8 cellular contexts compared by ENCODE assay signal in the genomic region with DNA sequence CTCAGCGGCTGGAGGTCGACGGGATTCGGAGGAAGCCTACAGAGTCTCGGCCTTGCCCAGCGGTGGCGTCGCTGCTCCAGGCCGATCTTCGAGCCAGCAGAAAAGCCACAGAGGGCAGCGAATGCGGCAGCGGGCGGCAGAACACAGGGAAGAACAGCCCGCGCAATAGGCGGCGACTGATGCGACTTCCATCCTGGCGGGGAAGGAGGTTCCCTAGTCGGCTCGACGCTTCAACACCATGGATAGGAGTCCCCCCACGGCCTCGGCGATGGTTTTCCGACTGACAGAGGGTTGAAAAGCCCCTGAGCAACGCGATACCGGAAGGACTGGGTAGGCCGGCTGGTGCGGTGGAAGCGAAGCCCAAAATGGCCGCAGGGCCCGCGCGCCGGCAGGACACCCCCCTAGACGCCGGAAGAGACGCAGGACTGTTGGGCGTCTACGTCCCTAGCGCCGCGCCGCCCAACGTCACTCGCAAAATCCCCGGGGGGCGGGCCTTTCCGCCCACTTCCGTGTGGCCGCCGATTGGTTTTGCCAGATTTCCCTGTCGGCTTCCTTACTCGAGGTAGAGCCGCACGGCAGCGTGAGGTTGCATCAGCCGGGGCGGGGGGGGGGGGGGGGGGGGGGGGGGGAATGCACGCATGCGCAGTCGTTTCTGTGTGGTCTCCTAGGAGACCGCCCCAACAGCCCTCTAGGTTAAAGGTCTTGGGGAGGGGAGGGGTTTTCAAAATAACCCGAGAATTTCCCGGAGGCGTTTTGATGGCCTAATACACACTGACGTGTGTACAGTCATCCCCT. TPM values are rescaled to one million over a fixed set of nuclear protein-coding genes. Genes with fewer than 3 reads are reported as not detected.
DNase-seq lines count a peak whose midpoint lies in the region; ATAC-seq and TF ChIP-seq lines count a peak whose summit lies in the region.

Gene PPP1R15B (minus strand): TSS at position 367 of the 795 bp plus-strand sequence. CDS start 406 bp downstream, outside the sequence.

- DNase-seq in GM03348 (ENCODE audit: low spot score): peak; percentile 99
- peak; percentile 97 for DNase-seq in HFF-Myc (ENCODE audit: extremely low read depth, low read depth)
- DNase-seq in NB4 (ENCODE audit: low read depth): peak; percentile 99
- DNase-seq in SK-N-MC (ENCODE audit: low read depth, low spot score): peak; percentile 93
- DNase-seq in activated naive CD4-positive, alpha-beta T cell treated with anti-CD3 and anti-CD28 coated beads, Interleukin-2, amount 10 ng/mL, durations not matched to agents 7 days and 5 days: peak; percentile 97
- peak; percentile 89 for DNase-seq in non-pigmented ciliary epithelial cell (ENCODE audit: low read depth)
- DNase-seq in superior temporal gyrus (ENCODE audit: extremely low spot score): peak; percentile 98

- CTCF ChIA-PET in activated naive CD4-positive, alpha-beta T cell treated with anti-CD3 and anti-CD28 coated beads, Interleukin-2, amount 10 ng/mL, durations not matched to agents 7 days and 5 days (lab: Charles Lee): interaction anchor here (1.1 to 4.7 kb wide), 3 partner anchors 12 to 92 kb away, joined by 3 to 41 read pairs (median 3); no protein-coding TSS in a partner anchor

- peak within 1 kb of the TSS; percentile 98 for H3K4me3 Mint-ChIP-seq in activated naive CD4-positive, alpha-beta T cell treated with anti-CD3 and anti-CD28 coated beads, Interleukin-2, amount 10 ng/mL, durations not matched to agents 7 days and 5 days

- H3K27ac ChIP-seq in SK-N-MC: peak within 1 kb of the TSS; percentile 94
- peak within 1 kb of the TSS; percentile 91 to 100 (median 98) for H3K27ac ChIP-seq in gastroesophageal sphincter

- TF ChIP-seq POLR2A in NB4 (IDR thresholded peaks at IDR 0.05; ENCODE audit: extremely low read depth, insufficient read length) (peak; percentile 90), gastroesophageal sphincter (IDR thresholded peaks at IDR 0.05) (peak; percentile 91)

- peaks cover 24% of the 10 kb centered on the region for H3K36me3 ChIP-seq in SK-N-MC (ENCODE audit: insufficient read depth, low read length)
- no peaks in the 10 kb centered on the region for H3K36me3 ChIP-seq in gastroesophageal sphincter

- H3K27me3 Mint-ChIP-seq in activated naive CD4-positive, alpha-beta T cell treated with anti-CD3 and anti-CD28 coated beads, Interleukin-2, amount 10 ng/mL, durations not matched to agents 7 days and 5 days: no peaks in the 10 kb centered on the region

- no peaks in the 10 kb centered on the region for H3K27me3 ChIP-seq in gastroesophageal sphincter

- peak within 1 kb of the TSS; percentile 94 for H3K9ac ChIP-seq in SK-N-MC (ENCODE audit: insufficient read length)

- H3K9me3 ChIP-seq in SK-N-MC (ENCODE audit: low read depth, low read length) (no peaks in the 10 kb centered on the region), gastroesophageal sphincter (no peaks in the 10 kb centered on the region)

- peaks cover 0 to 27% (median 0%) of the 10 kb centered on the region in 3 donors for H3K4me1 ChIP-seq in gastroesophageal sphincter

- peak within 1 kb of the TSS; percentile 99 for H3K27ac Mint-ChIP-seq in activated naive CD4-positive, alpha-beta T cell treated with anti-CD3 and anti-CD28 coated beads, Interleukin-2, amount 10 ng/mL, durations not matched to agents 7 days and 5 days

- H3K36me3 Mint-ChIP-seq in activated naive CD4-positive, alpha-beta T cell treated with anti-CD3 and anti-CD28 coated beads, Interleukin-2, amount 10 ng/mL, durations not matched to agents 7 days and 5 days: peaks cover 39% of the 10 kb centered on the region

- peak; percentile 96 for ATAC-seq in gastroesophageal sphincter

- peak; percentile 34 for TF ChIP-seq EP300 in gastroesophageal sphincter (IDR thresholded peaks at IDR 0.05)

- H3K9me3 Mint-ChIP-seq in activated naive CD4-positive, alpha-beta T cell treated with anti-CD3 and anti-CD28 coated beads, Interleukin-2, amount 10 ng/mL, durations not matched to agents 7 days and 5 days: no peaks in the 10 kb centered on the region

- no peak for TF ChIP-seq CTCF in HFF-Myc (IDR thresholded peaks at IDR 0.05; ENCODE audit: low read depth, low read length, missing control alignments)
- no peak for TF ChIP-seq CTCF in NB4 (IDR thresholded peaks at IDR 0.05; ENCODE audit: low read depth, low read length)
- TF ChIP-seq CTCF in gastroesophageal sphincter (IDR thresholded peaks at IDR 0.05): no peak

- peaks cover 13% of the 10 kb centered on the region for H3K4me1 Mint-ChIP-seq in activated naive CD4-positive, alpha-beta T cell treated with anti-CD3 and anti-CD28 coated beads, Interleukin-2, amount 10 ng/mL, durations not matched to agents 7 days and 5 days

- WGBS in gastroesophageal sphincter (ENCODE audit: low coverage in 1 of 2), 2 donors: 0% methylated on average over 6 of the region's 70 CpGs; no CpG with 5 or more reads in 1 of the 2 donors

- peak within 1 kb of the TSS; percentile 98 for H3K4me3 ChIP-seq in HFF-Myc (replicated peaks; ENCODE audit: low read depth, low read length)
- peak within 1 kb of the TSS; percentile 99 for H3K4me3 ChIP-seq in NB4 (ENCODE audit: low read depth, low read length)
- H3K4me3 ChIP-seq in SK-N-MC: peak within 1 kb of the TSS; percentile 79
- H3K4me3 ChIP-seq in gastroesophageal sphincter: peak within 1 kb of the TSS; percentile 70 to 94

RNA-seq across cellular contexts. Expression of gene PPP1R15B, which starts in this region (rescaled TPM):
- total RNA-seq in gastroesophageal sphincter: 10 to 100 TPM; 44.4 to 53.2 (median 50.9) TPM

Comparison
In these comparisons a context has a peak if more than half of its experiments do, and no peak if none do; other contexts are left out.
1. Peak in every context shown above with its lines: DNase-seq, ATAC-seq, H3K4me3 ChIP-seq and H3K27ac ChIP-seq.